In genomic region chr13:75771818-75772217, GRCh38 we compare ENCODE assay signal across 10 cellular contexts.
DNase-seq lines count a peak whose midpoint lies in the region; ATAC-seq and TF ChIP-seq lines count a peak whose summit lies in the region.
"Had no signal": no experiment of that assay in that cellular context is flagged by ENCODE, and none has a peak within 500 bp of the region (broad histone marks: within the 10 kb centered on the region; RNA-seq: fewer than 3 reads in every experiment).

No MANE protein-coding gene starts in this region.

- H3K9me3 ChIP-seq in aorta (ENCODE audit: control insufficient read depth, low read length) (no peaks in the 10 kb centered on the region), T-helper 17 cell (ENCODE audit: control insufficient read depth, low read length, poor library complexity, severe bottlenecking) (no peaks in the 10 kb centered on the region)

- peaks cover 0 to 14% (median 0%) of the 10 kb centered on the region in 9 donors for H3K9me3 Mint-ChIP-seq in naive thymus-derived CD8-positive, alpha-beta T cell

- H3K36me3 Mint-ChIP-seq in T-helper 17 cell (ENCODE audit: low read depth) = no peaks in the 10 kb centered on the region
- peaks cover 6 to 32% (median 19%) of the 10 kb centered on the region in 3 donors for H3K36me3 Mint-ChIP-seq in naive thymus-derived CD8-positive, alpha-beta T cell

- ATAC-seq in aorta (ENCODE audit: low FRiP score) = no peak
- no peak for ATAC-seq in T-helper 17 cell
- ATAC-seq in naive thymus-derived CD8-positive, alpha-beta T cell = no peak

- POLR2A ChIA-PET in naive thymus-derived CD8-positive, alpha-beta T cell (lab: Charles Lee) = no interaction called here

- TF ChIP-seq CTCF in kidney epithelial cell (IDR thresholded peaks at IDR 0.05; ENCODE audit: insufficient read depth, low read length, poor library complexity, severe bottlenecking) = no peak

- H3K4me3 ChIP-seq in kidney epithelial cell (ENCODE audit: low read depth, low read length) (no peak overlapping the region), aorta (ENCODE audit: low read length in 2 of 2) (no peak overlapping the region)
- H3K4me3 ChIP-seq: cardiac muscle cell had no signal

- H3K36me3 ChIP-seq in kidney epithelial cell (ENCODE audit: control insufficient read depth, insufficient read depth, low read length) = no peaks in the 10 kb centered on the region
- H3K36me3 ChIP-seq in aorta (ENCODE audit: control insufficient read depth in 1 of 2, insufficient read depth in 2 of 2, low read length in 1 of 2) = no peaks in the 10 kb centered on the region
- H3K36me3 ChIP-seq: cardiac muscle cell had no signal

- H3K27ac ChIP-seq in aorta (ENCODE audit: low read depth in 1 of 2, low read length in 2 of 2) = no peak overlapping the region
- H3K27ac ChIP-seq: cardiac muscle cell had no signal

- no peaks in the 10 kb centered on the region for H3K27me3 Mint-ChIP-seq in T-helper 17 cell
- no peaks in the 10 kb centered on the region for H3K27me3 Mint-ChIP-seq in naive thymus-derived CD8-positive, alpha-beta T cell
- H3K27me3 Mint-ChIP-seq: progenitor cell of endocrine pancreas had no signal

- H3K4me1 Mint-ChIP-seq in T-helper 17 cell = peaks cover under 1% of the 10 kb centered on the region
- peaks cover 5 to 24% (median 16%) of the 10 kb centered on the region in 4 donors for H3K4me1 Mint-ChIP-seq in naive thymus-derived CD8-positive, alpha-beta T cell

- no peak overlapping the region for H3K4me3 Mint-ChIP-seq in T-helper 17 cell
- no peak overlapping the region for H3K4me3 Mint-ChIP-seq in naive thymus-derived CD8-positive, alpha-beta T cell

- intact Hi-C loops in aorta (cut with DNase I) = no loop called here

- peak; percentile 81 for DNase-seq in A172 (ENCODE audit: low spot score)
- peak; percentile 7 for DNase-seq in H4 (ENCODE audit: low spot score)
- DNase-seq in amniotic epithelial cell (ENCODE audit: low read depth) = peak; percentile 87
- DNase-seq in kidney epithelial cell (ENCODE audit: low read depth) = peak; percentile 69
- no peak for DNase-seq in aorta
- DNase-seq in T-helper 17 cell = no peak
- DNase-seq in mesenteric fat pad (ENCODE audit: low spot score) = no peak
- DNase-seq in naive thymus-derived CD8-positive, alpha-beta T cell = no peak

- H3K27me3 ChIP-seq in kidney epithelial cell (ENCODE audit: control insufficient read depth, insufficient read depth, low read length) (no peaks in the 10 kb centered on the region), aorta (ENCODE audit: control insufficient read depth in 1 of 2, insufficient read depth in 2 of 2, low read length in 1 of 2) (no peaks in the 10 kb centered on the region)
- H3K27me3 ChIP-seq: cardiac muscle cell had no signal

- H3K27ac Mint-ChIP-seq in T-helper 17 cell = no peak overlapping the region
- H3K27ac Mint-ChIP-seq in naive thymus-derived CD8-positive, alpha-beta T cell = no peak overlapping the region
- H3K27ac Mint-ChIP-seq: progenitor cell of endocrine pancreas had no signal

- H3K4me1 ChIP-seq in aorta (ENCODE audit: control insufficient read depth in 1 of 2, insufficient read depth in 2 of 2, low read length in 2 of 2) = peaks cover 1 to 8% of the 10 kb centered on the region in 2 donors

Comparison
In these comparisons a context has a peak if more than half of its experiments do, and no peak if none do; other contexts are left out.
1. DNase-seq: peak in A172 (single experiment), H4 (single experiment), amniotic epithelial cell (single experiment) and kidney epithelial cell (single experiment); none in aorta (0 of 2), T-helper 17 cell (0 of 3), mesenteric fat pad (single experiment) and naive thymus-derived CD8-positive, alpha-beta T cell (0 of 10).